In the genomic region with DNA sequence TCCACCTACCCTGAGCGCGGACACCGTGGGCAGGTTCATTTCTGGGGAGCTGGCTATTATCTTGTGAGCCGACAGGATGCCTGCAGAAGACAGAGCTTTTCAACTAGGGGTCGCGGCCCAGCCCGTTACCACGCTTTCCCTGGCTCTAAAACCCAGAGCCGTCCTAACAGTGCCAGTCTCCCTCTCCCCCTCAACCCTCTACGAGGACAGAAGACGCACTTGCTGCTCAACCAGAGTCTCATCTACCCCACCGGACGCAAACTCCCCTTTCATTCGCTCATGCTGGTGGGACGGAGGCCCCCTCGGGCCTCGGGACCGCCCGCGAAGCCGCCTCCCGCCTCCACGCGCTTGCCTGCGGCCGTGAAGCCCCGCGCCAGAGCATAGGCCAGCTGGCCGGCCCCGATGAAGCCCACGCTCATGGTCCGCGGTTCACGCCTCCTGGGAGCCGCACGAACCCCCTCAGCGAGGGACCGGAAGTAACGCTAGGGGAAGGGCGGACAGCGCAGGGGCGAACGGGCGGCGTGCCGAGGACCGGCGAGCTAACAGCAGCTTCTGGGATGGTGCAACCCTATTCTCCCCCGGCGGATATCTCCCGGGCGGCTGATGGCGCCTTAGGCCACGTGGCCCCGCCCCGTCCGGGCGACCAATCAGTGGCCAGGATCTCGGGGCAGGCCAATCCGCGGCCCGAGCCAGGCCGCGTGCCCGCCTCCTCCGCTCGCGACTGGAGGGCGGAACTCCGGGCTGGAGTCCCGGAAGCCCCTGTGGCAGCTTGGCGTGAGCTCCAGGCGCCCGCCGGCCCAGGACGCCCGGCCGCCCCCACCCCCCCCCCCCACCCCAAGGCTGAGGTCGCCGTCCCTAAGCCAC, we compare ENCODE assay signal across 1 cellular context.
TF ChIP-seq lines count a peak whose summit lies in the region.

A gene (minus strand): TSS at position 559 of the 864 bp plus-strand sequence. CDS start 140 bp downstream, at position 419.

TF ChIP-seq in K562, 482 proteins besides CTCF, POLR2A, EP300 and RAD21 (continued from another document and continues in another):
- TF ChIP-seq ZEB2 (IDR thresholded peaks at IDR 0.05) (peak; percentile 52; the same call in 1 of the 2 replicates), CREBBP (IDR thresholded peaks at IDR 0.05; ENCODE audit: low read depth, low read length) (no peak), ZNF146 (CRISPR knock-in tag; IDR thresholded peaks at IDR 0.05; ENCODE audit: unreplicated experiment) (no peak), ETV5 (CRISPR knock-in tag; IDR thresholded peaks at IDR 0.05; ENCODE audit: low read depth) (peak; percentile 93), RBM15 (IDR thresholded peaks at IDR 0.05; ENCODE audit: insufficient read depth, low read length) (no peak), CHCHD3 (CRISPR knock-in tag; IDR thresholded peaks at IDR 0.05) (no peak; the same call in 1 of the 2 replicates), ARID2 (IDR thresholded peaks at IDR 0.05) (no peak), ZFX (CRISPR knock-in tag; IDR thresholded peaks at IDR 0.05) (peak; percentile 79), ZNF165 (CRISPR knock-in tag; IDR thresholded peaks at IDR 0.05; ENCODE audit: borderline replicate concordance) (no peak), ZNF311 (CRISPR knock-in tag; IDR thresholded peaks at IDR 0.05) (no peak), MAFF (IDR thresholded peaks at IDR 0.05; ENCODE audit: low read length) (no peak), MEF2A (IDR thresholded peaks at IDR 0.05; ENCODE audit: control insufficient read depth, low read depth, low read length) (no peak), ZNF174 (CRISPR knock-in tag; IDR thresholded peaks at IDR 0.05) (no peak), RAD51 (IDR thresholded peaks at IDR 0.05; ENCODE audit: borderline replicate concordance, low read depth) (peak; percentile 94), ZSCAN29 (IDR thresholded peaks at IDR 0.05) (0 out of 2 replicates have a peak, but pooled peaks have one; percentile 18), CCNT2 (IDR thresholded peaks at IDR 0.05; ENCODE audit: borderline replicate concordance, extremely low read depth, insufficient read length, low read depth, low read length) (peak; percentile 92), HDAC1 (IDR thresholded peaks at IDR 0.05) (peak in 1 of 2 experiments; percentile 96; a peak in 2 of 4 replicates), ZNF347 (CRISPR knock-in tag; IDR thresholded peaks at IDR 0.05; ENCODE audit: low read depth) (0 out of 2 replicates have a peak, but pooled peaks have one; percentile 23), HNRNPUL1 (IDR thresholded peaks at IDR 0.05; ENCODE audit: low read length) (no peak), SIX5 (IDR thresholded peaks at IDR 0.05; ENCODE audit: borderline replicate concordance in 1 of 2, insufficient read depth in 1 of 2, low read depth in 1 of 2, low read length in 2 of 2) (no peak; a peak in 2 of 4 replicates), ZNF764 (CRISPR knock-in tag; IDR thresholded peaks at IDR 0.05; ENCODE audit: low read depth) (no peak), NFRKB (IDR thresholded peaks at IDR 0.05; ENCODE audit: low read depth) (0 out of 2 replicates have a peak, but pooled peaks have one; percentile 53), POLR2H (tag; IDR thresholded peaks at IDR 0.05; ENCODE audit: low read depth) (peak; percentile 90), NR2C2 (CRISPR knock-in tag; IDR thresholded peaks at IDR 0.05) (0 out of 2 replicates have a peak, but pooled peaks have one; percentile 41), NR2C2 (tag; IDR thresholded peaks at IDR 0.05) (peak; percentile 68), NUFIP1 (IDR thresholded peaks at IDR 0.05; ENCODE audit: partially characterized antibody) (no peak), PTTG1 (tag; IDR thresholded peaks at IDR 0.05; ENCODE audit: low read depth) (no peak), ZNF143 (CRISPR knock-in tag; IDR thresholded peaks at IDR 0.05) (0 out of 2 replicates have a peak, but pooled peaks have one; percentile 4), SIN3A (IDR thresholded peaks at IDR 0.05; ENCODE audit: borderline replicate concordance in 2 of 2, control insufficient read depth in 1 of 2, low read depth in 2 of 2, low read length in 2 of 2) (peak; percentile 78 to 92; a peak in 2 of 4 replicates), SREBF1 (IDR thresholded peaks at IDR 0.05; ENCODE audit: borderline replicate concordance, low read depth, low read length) (no peak), MEIS2 (IDR thresholded peaks at IDR 0.05; ENCODE audit: partially characterized antibody) (no peak), ZNF133 (CRISPR knock-in tag; IDR thresholded peaks at IDR 0.05) (no peak)
- TF ChIP-seq, protein P1, sequence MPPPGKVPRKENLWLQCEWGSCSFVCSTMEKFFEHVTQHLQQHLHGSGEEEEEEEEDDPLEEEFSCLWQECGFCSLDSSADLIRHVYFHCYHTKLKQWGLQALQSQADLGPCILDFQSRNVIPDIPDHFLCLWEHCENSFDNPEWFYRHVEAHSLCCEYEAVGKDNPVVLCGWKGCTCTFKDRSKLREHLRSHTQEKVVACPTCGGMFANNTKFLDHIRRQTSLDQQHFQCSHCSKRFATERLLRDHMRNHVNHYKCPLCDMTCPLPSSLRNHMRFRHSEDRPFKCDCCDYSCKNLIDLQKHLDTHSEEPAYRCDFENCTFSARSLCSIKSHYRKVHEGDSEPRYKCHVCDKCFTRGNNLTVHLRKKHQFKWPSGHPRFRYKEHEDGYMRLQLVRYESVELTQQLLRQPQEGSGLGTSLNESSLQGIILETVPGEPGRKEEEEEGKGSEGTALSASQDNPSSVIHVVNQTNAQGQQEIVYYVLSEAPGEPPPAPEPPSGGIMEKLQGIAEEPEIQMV (tag; conservative IDR thresholded peaks at IDR 0.05; ENCODE audit: low read depth) = no peak
- TF ChIP-seq, protein P2, sequence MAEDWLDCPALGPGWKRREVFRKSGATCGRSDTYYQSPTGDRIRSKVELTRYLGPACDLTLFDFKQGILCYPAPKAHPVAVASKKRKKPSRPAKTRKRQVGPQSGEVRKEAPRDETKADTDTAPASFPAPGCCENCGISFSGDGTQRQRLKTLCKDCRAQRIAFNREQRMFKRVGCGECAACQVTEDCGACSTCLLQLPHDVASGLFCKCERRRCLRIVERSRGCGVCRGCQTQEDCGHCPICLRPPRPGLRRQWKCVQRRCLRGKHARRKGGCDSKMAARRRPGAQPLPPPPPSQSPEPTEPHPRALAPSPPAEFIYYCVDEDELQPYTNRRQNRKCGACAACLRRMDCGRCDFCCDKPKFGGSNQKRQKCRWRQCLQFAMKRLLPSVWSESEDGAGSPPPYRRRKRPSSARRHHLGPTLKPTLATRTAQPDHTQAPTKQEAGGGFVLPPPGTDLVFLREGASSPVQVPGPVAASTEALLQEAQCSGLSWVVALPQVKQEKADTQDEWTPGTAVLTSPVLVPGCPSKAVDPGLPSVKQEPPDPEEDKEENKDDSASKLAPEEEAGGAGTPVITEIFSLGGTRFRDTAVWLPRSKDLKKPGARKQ (CRISPR knock-in tag; IDR thresholded peaks at IDR 0.05) = no peak
- TF ChIP-seq, protein P3, sequence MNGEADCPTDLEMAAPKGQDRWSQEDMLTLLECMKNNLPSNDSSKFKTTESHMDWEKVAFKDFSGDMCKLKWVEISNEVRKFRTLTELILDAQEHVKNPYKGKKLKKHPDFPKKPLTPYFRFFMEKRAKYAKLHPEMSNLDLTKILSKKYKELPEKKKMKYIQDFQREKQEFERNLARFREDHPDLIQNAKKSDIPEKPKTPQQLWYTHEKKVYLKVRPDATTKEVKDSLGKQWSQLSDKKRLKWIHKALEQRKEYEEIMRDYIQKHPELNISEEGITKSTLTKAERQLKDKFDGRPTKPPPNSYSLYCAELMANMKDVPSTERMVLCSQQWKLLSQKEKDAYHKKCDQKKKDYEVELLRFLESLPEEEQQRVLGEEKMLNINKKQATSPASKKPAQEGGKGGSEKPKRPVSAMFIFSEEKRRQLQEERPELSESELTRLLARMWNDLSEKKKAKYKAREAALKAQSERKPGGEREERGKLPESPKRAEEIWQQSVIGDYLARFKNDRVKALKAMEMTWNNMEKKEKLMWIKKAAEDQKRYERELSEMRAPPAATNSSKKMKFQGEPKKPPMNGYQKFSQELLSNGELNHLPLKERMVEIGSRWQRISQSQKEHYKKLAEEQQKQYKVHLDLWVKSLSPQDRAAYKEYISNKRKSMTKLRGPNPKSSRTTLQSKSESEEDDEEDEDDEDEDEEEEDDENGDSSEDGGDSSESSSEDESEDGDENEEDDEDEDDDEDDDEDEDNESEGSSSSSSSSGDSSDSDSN (IDR thresholded peaks at IDR 0.05; ENCODE audit: borderline replicate concordance in 1 of 2, low read depth in 2 of 2, low read length in 2 of 2) = peak; percentile 92 to 96
- TF ChIP-seq, protein P4, sequence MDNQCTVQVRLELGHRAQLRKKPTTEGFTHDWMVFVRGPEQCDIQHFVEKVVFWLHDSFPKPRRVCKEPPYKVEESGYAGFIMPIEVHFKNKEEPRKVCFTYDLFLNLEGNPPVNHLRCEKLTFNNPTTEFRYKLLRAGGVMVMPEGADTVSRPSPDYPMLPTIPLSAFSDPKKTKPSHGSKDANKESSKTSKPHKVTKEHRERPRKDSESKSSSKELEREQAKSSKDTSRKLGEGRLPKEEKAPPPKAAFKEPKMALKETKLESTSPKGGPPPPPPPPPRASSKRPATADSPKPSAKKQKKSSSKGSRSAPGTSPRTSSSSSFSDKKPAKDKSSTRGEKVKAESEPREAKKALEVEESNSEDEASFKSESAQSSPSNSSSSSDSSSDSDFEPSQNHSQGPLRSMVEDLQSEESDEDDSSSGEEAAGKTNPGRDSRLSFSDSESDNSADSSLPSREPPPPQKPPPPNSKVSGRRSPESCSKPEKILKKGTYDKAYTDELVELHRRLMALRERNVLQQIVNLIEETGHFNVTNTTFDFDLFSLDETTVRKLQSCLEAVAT (IDR thresholded peaks at IDR 0.05) = peak; percentile 75 to 84; a peak in 3 of 4 replicates
- TF ChIP-seq, protein P5, sequence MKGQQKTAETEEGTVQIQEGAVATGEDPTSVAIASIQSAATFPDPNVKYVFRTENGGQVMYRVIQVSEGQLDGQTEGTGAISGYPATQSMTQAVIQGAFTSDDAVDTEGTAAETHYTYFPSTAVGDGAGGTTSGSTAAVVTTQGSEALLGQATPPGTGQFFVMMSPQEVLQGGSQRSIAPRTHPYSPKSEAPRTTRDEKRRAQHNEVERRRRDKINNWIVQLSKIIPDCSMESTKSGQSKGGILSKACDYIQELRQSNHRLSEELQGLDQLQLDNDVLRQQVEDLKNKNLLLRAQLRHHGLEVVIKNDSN (CRISPR knock-in tag; IDR thresholded peaks at IDR 0.05) = peak; percentile 96
- TF ChIP-seq, protein P6, sequence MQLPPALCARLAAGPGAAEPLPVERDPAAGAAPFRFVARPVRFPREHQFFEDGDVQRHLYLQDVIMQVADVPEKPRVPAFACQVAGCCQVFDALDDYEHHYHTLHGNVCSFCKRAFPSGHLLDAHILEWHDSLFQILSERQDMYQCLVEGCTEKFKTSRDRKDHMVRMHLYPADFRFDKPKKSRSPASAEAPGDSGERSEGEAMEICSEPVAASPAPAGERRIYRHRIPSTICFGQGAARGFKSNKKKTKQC (CRISPR knock-in tag; IDR thresholded peaks at IDR 0.05) = peak; percentile 93
- TF ChIP-seq, protein P7, sequence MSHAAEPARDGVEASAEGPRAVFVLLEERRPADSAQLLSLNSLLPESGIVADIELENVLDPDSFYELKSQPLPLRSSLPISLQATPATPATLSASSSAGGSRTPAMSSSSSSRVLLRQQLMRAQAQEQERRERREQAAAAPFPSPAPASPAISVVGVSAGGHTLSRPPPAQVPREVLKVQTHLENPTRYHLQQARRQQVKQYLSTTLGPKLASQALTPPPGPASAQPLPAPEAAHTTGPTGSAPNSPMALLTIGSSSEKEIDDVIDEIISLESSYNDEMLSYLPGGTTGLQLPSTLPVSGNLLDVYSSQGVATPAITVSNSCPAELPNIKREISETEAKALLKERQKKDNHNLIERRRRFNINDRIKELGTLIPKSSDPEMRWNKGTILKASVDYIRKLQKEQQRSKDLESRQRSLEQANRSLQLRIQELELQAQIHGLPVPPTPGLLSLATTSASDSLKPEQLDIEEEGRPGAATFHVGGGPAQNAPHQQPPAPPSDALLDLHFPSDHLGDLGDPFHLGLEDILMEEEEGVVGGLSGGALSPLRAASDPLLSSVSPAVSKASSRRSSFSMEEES (CRISPR knock-in tag; IDR thresholded peaks at IDR 0.05) = no peak
- TF ChIP-seq, protein P8, sequence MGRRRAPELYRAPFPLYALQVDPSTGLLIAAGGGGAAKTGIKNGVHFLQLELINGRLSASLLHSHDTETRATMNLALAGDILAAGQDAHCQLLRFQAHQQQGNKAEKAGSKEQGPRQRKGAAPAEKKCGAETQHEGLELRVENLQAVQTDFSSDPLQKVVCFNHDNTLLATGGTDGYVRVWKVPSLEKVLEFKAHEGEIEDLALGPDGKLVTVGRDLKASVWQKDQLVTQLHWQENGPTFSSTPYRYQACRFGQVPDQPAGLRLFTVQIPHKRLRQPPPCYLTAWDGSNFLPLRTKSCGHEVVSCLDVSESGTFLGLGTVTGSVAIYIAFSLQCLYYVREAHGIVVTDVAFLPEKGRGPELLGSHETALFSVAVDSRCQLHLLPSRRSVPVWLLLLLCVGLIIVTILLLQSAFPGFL (CRISPR knock-in tag; IDR thresholded peaks at IDR 0.05) = no peak
- TF ChIP-seq, protein P9, sequence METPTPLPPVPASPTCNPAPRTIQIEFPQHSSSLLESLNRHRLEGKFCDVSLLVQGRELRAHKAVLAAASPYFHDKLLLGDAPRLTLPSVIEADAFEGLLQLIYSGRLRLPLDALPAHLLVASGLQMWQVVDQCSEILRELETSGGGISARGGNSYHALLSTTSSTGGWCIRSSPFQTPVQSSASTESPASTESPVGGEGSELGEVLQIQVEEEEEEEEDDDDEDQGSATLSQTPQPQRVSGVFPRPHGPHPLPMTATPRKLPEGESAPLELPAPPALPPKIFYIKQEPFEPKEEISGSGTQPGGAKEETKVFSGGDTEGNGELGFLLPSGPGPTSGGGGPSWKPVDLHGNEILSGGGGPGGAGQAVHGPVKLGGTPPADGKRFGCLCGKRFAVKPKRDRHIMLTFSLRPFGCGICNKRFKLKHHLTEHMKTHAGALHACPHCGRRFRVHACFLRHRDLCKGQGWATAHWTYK (CRISPR knock-in tag; IDR thresholded peaks at IDR 0.05) = peak; percentile 33; the same call in 1 of the 2 replicates
